8 cellular contexts compared by ENCODE assay signal in genomic region chr13:99442273-99442895, GRCh38. TPM values are rescaled to one million over a fixed set of nuclear protein-coding genes. Genes with fewer than 3 reads are reported as not detected.
DNase-seq lines count a peak whose midpoint lies in the region; ATAC-seq, FAIRE-seq and TF ChIP-seq lines count a peak whose summit lies in the region.

No MANE protein-coding gene starts in this region.

- peak; percentile 91 for FAIRE-seq in GM19239 (lab: Jason Lieb, UNC)

- H3K79me2 ChIP-seq in osteoblast (ENCODE audit: insufficient read depth, low read length), result no peaks in the 10 kb centered on the region

- H3K36me3 Mint-ChIP-seq in CD4-positive, CD25-positive, alpha-beta regulatory T cell, result no peaks in the 10 kb centered on the region

- peak; percentile 53 to 74 (median 73) for DNase-seq in CD4-positive, CD25-positive, alpha-beta regulatory T cell
- DNase-seq in GM19239 (ENCODE audit: insufficient read length, low spot score), result no peak
- DNase-seq in NCI-H345 (lab: John Stamatoyannopoulos, UW), result peak; percentile 45
- DNase-seq in activated CD4-positive, alpha-beta T cell treated with anti-CD3 and anti-CD28 coated beads, Interleukin-2, amount 50 U/mL, for 1 hour, result peak; percentile 50
- peak; percentile 67 for DNase-seq in fibroblast of pulmonary artery (ENCODE audit: low read depth)
- no peak for DNase-seq in osteoblast (ENCODE audit: insufficient read length, low spot score, missing footprints)

- H4K20me1 ChIP-seq in osteoblast (ENCODE audit: insufficient read depth, low read length), result no peaks in the 10 kb centered on the region

- H3K4me3 Mint-ChIP-seq in CD4-positive, CD25-positive, alpha-beta regulatory T cell, result no peak overlapping the region

- no peak overlapping the region for H3K4me3 ChIP-seq in CD4-positive, CD25-positive, alpha-beta regulatory T cell (ENCODE audit: low read depth, low read length)
- H3K4me3 ChIP-seq in fibroblast of pulmonary artery (replicated peaks; ENCODE audit: low read depth, low read length) (no peak overlapping the region), osteoblast (ENCODE audit: insufficient read depth, low read length) (no peak overlapping the region)

- H3K9me3 ChIP-seq in CD4-positive, CD25-positive, alpha-beta regulatory T cell (ENCODE audit: control insufficient read depth in 2 of 2, low read length in 2 of 2), result no peaks in the 10 kb centered on the region
- H3K9me3 ChIP-seq in osteoblast (ENCODE audit: low read depth, low read length), result no peaks in the 10 kb centered on the region

- peaks cover 2% of the 10 kb centered on the region for H3K4me1 ChIP-seq in CD4-positive, CD25-positive, alpha-beta regulatory T cell (ENCODE audit: control insufficient read depth, insufficient read depth, low read length, poor library complexity, severe bottlenecking)
- H3K4me1 ChIP-seq in osteoblast (ENCODE audit: insufficient read depth, low read length), result peaks cover 5% of the 10 kb centered on the region

- no peak overlapping the region for H3K27ac Mint-ChIP-seq in CD4-positive, CD25-positive, alpha-beta regulatory T cell

- no peak overlapping the region for H3K27ac ChIP-seq in CD4-positive, CD25-positive, alpha-beta regulatory T cell (ENCODE audit: insufficient read depth, low read length, poor library complexity, severe bottlenecking)
- H3K27ac ChIP-seq in osteoblast (ENCODE audit: low read depth, low read length), result no peak overlapping the region

- no peak overlapping the region for H2AFZ ChIP-seq in osteoblast (ENCODE audit: low read length)

- TF ChIP-seq CTCF in fibroblast of pulmonary artery (IDR thresholded peaks at IDR 0.05; ENCODE audit: low read length, missing control alignments) (peak; percentile 95), osteoblast (IDR thresholded peaks at IDR 0.05; ENCODE audit: extremely low read depth, low read depth, low read length) (peak; percentile 95)

- peaks cover 0 to 7% (median 3%) of the 10 kb centered on the region in 4 donors for H3K4me1 Mint-ChIP-seq in CD4-positive, CD25-positive, alpha-beta regulatory T cell

- peaks cover 23% of the 10 kb centered on the region for H3K27me3 Mint-ChIP-seq in CD4-positive, CD25-positive, alpha-beta regulatory T cell

- no peaks in the 10 kb centered on the region for H3K36me3 ChIP-seq in CD4-positive, CD25-positive, alpha-beta regulatory T cell (ENCODE audit: control insufficient read depth, insufficient read depth, low read length)
- no peaks in the 10 kb centered on the region for H3K36me3 ChIP-seq in osteoblast (ENCODE audit: insufficient read depth, low read length)

- ATAC-seq in CD4-positive, CD25-positive, alpha-beta regulatory T cell (ENCODE audit: low read depth in 2 of 2), result peak; percentile 71 to 86
- ATAC-seq in HG02870 (IDR thresholded peaks at IDR 0.05; ENCODE audit: unreplicated experiment), result no peak
- ATAC-seq in GM18511 (IDR thresholded peaks at IDR 0.05; ENCODE audit: unreplicated experiment), result no peak

- H3K9me3 Mint-ChIP-seq in CD4-positive, CD25-positive, alpha-beta regulatory T cell, result no peaks in the 10 kb centered on the region

- peaks cover 2% of the 10 kb centered on the region for H3K27me3 ChIP-seq in CD4-positive, CD25-positive, alpha-beta regulatory T cell (ENCODE audit: control insufficient read depth, insufficient read depth, low read length)
- H3K27me3 ChIP-seq in osteoblast (ENCODE audit: insufficient read depth, low read length), result peaks cover 31% of the 10 kb centered on the region

- H3K4me2 ChIP-seq in osteoblast (ENCODE audit: insufficient read depth, low read length), result no peak overlapping the region

RNA-seq across cellular contexts. Expression of gene TM9SF2, which starts 58.9 kb away (rescaled TPM):
- 53.7 TPM for total RNA-seq in CD4-positive, CD25-positive, alpha-beta regulatory T cell
- polyA plus RNA-seq in CD4-positive, CD25-positive, alpha-beta regulatory T cell, result 100 to 1,000 TPM in 3 of 4 donors, 10 to 100 TPM in 1; 98.7 to 124 (median 113) TPM
- 160 and 182 TPM in 2 replicates for total RNA-seq in osteoblast

Comparison
In these comparisons a context has a peak if more than half of its experiments do, and no peak if none do; other contexts are left out.
1. ATAC-seq: peak in CD4-positive, CD25-positive, alpha-beta regulatory T cell (2 of 2); none in HG02870 (single experiment) and GM18511 (single experiment).
2. DNase-seq: peak in CD4-positive, CD25-positive, alpha-beta regulatory T cell (3 of 3), NCI-H345 (single experiment), activated CD4-positive, alpha-beta T cell treated with anti-CD3 and anti-CD28 coated beads, Interleukin-2, amount 50 U/mL, for 1 hour (single experiment) and fibroblast of pulmonary artery (single experiment); none in GM19239 (single experiment) and osteoblast (single experiment).